ENCODE assay signal across 18 cellular contexts in genomic region chr11:17186932-17187692, GRCh38. TPM values are rescaled to one million over a fixed set of nuclear protein-coding genes. Genes with fewer than 3 reads are reported as not detected.
DNase-seq lines count a peak whose midpoint lies in the region; ATAC-seq and TF ChIP-seq lines count a peak whose summit lies in the region.
"Had no signal": no experiment of that assay in that cellular context is flagged by ENCODE, and none has a peak within 500 bp of the region (broad histone marks: within the 10 kb centered on the region; RNA-seq: fewer than 3 reads in every experiment).

No MANE protein-coding gene starts in this region.

- no peaks in the 10 kb centered on the region for H3F3A ChIP-seq in smooth muscle cell (ENCODE audit: low read depth)

- H3K4me2 ChIP-seq in smooth muscle cell, result peak overlapping the region; percentile 18
- H3K4me2 ChIP-seq: BLaER1 had no signal

- H3K36me3 ChIP-seq in endodermal cell (ENCODE audit: control insufficient read depth, insufficient read depth, low read length) (peaks cover 35% of the 10 kb centered on the region), smooth muscle cell (ENCODE audit: low read depth) (no peaks in the 10 kb centered on the region)

- TF ChIP-seq CTCF in endodermal cell (conservative IDR thresholded peaks at IDR 0.05) (no peak), smooth muscle cell (IDR thresholded peaks at IDR 0.05; ENCODE audit: borderline replicate concordance, insufficient read depth, poor library complexity, severe bottlenecking) (no peak)

- no peak for DNase-seq in activated T-cell treated with anti-CD3 and anti-CD28 coated beads, Interleukin-2, amount 50 U/mL, for 72 hours
- no peak for DNase-seq in activated T-cell treated with anti-CD3 and anti-CD28 coated beads, Interleukin-2, amount 50 U/mL, for 1 hour
- DNase-seq in OCI-M1 (lab: John Stamatoyannopoulos, UW) (peak; percentile 94), endodermal cell (no peak), smooth muscle cell (lab: John Stamatoyannopoulos, UW; ENCODE audit: unreplicated experiment) (no peak), NCI-H2196 (lab: John Stamatoyannopoulos, UW; ENCODE audit: unreplicated experiment) (no peak)
- DNase-seq: DMS153, EL, H7, KG1, NCI-H1105 treated with DMSO at 0.1 percent for 48 hours, NCI-H187, NCI-H774, SHP77 treated with DMSO at 0.1 percent for 48 hours had no signal

- H3K4me3 ChIP-seq in endodermal cell (ENCODE audit: low read length), result no peak overlapping the region
- no peak overlapping the region for H3K4me3 ChIP-seq in smooth muscle cell
- H3K4me3 ChIP-seq: BLaER1 had no signal

- peaks cover 2 to 5% of the 10 kb centered on the region in 2 donors for H3K36me3 Mint-ChIP-seq in activated T-cell treated with anti-CD3 and anti-CD28 coated beads, Interleukin-2, amount 50 U/mL, for 72 hours (ENCODE audit: insufficient read depth in 2 of 2)
- H3K36me3 Mint-ChIP-seq in endodermal cell (ENCODE audit: low read depth), result peaks cover 22% of the 10 kb centered on the region

- H3K4me1 ChIP-seq in endodermal cell (ENCODE audit: control insufficient read depth, insufficient read depth, low read length) (peaks cover 9% of the 10 kb centered on the region), smooth muscle cell (ENCODE audit: low read depth) (peaks cover 6% of the 10 kb centered on the region)
- H3K4me1 ChIP-seq: BLaER1 had no signal

- ATAC-seq in activated T-cell treated with anti-CD3 and anti-CD28 coated beads, Interleukin-2, amount 50 U/mL, for 72 hours (replicated peaks in 1 of 2), result no peak
- no peak for ATAC-seq in HG02588 (IDR thresholded peaks at IDR 0.05; ENCODE audit: unreplicated experiment)
- no peak for ATAC-seq in HG03378 (IDR thresholded peaks at IDR 0.05; ENCODE audit: unreplicated experiment)

- peaks cover 82% of the 10 kb centered on the region for H3K79me2 ChIP-seq in smooth muscle cell (ENCODE audit: low read depth)

- H3K27me3 Mint-ChIP-seq in activated T-cell treated with anti-CD3 and anti-CD28 coated beads, Interleukin-2, amount 50 U/mL, for 72 hours (ENCODE audit: low read depth), result no peaks in the 10 kb centered on the region
- no peaks in the 10 kb centered on the region for H3K27me3 Mint-ChIP-seq in endodermal cell (ENCODE audit: insufficient read depth)

- no peaks in the 10 kb centered on the region for H3K9me3 Mint-ChIP-seq in activated T-cell treated with anti-CD3 and anti-CD28 coated beads, Interleukin-2, amount 50 U/mL, for 72 hours
- H3K9me3 Mint-ChIP-seq in endodermal cell, result no peaks in the 10 kb centered on the region

- 96% methylated on average over 2 to 3 of the region's 3 CpGs for WGBS in endodermal cell (ENCODE audit: insufficient coverage in 1 of 2, insufficient read length in 1 of 2), 2 experiments
- WGBS in smooth muscle cell (ENCODE audit: low lambda C conversion rate), result 97% methylated on average over 3 of the region's 3 CpGs

- H3K27ac ChIP-seq in endodermal cell (ENCODE audit: low read depth, low read length) (no peak overlapping the region), smooth muscle cell (ENCODE audit: low read depth) (peak overlapping the region; percentile 53)
- H3K27ac ChIP-seq: 22Rv1, BLaER1 had no signal

- peak overlapping the region; percentile 74 for H3K27ac Mint-ChIP-seq in activated T-cell treated with anti-CD3 and anti-CD28 coated beads, Interleukin-2, amount 50 U/mL, for 72 hours
- H3K27ac Mint-ChIP-seq in endodermal cell, result peak overlapping the region; percentile 33

- no peaks in the 10 kb centered on the region for H3K9me3 ChIP-seq in endodermal cell (ENCODE audit: control insufficient read depth, low read length)
- H3K9me3 ChIP-seq in smooth muscle cell (replicated peaks; ENCODE audit: low read depth), result no peaks in the 10 kb centered on the region
- H3K9me3 ChIP-seq: BLaER1 had no signal

- H3K9ac ChIP-seq in endodermal cell (ENCODE audit: extremely low read depth, low read length, poor library complexity, severe bottlenecking), result no peak overlapping the region
- H3K9ac ChIP-seq in smooth muscle cell (ENCODE audit: low read depth), result no peak overlapping the region
- H3K9ac ChIP-seq: BLaER1 had no signal

- no peak overlapping the region for H3K4me3 Mint-ChIP-seq in activated T-cell treated with anti-CD3 and anti-CD28 coated beads, Interleukin-2, amount 50 U/mL, for 72 hours
- no peak overlapping the region for H3K4me3 Mint-ChIP-seq in endodermal cell

- no peak overlapping the region for H2AFZ ChIP-seq in smooth muscle cell (ENCODE audit: low read depth)

- peaks cover 7% of the 10 kb centered on the region for H3K4me1 Mint-ChIP-seq in activated T-cell treated with anti-CD3 and anti-CD28 coated beads, Interleukin-2, amount 50 U/mL, for 72 hours (ENCODE audit: low read depth)
- H3K4me1 Mint-ChIP-seq in endodermal cell, result peaks cover 14% of the 10 kb centered on the region

- no peaks in the 10 kb centered on the region for H3K27me3 ChIP-seq in endodermal cell (ENCODE audit: control insufficient read depth, insufficient read depth, low read length, poor library complexity, severe bottlenecking)
- H3K27me3 ChIP-seq in smooth muscle cell (ENCODE audit: low read depth), result no peaks in the 10 kb centered on the region
- H3K27me3 ChIP-seq: BLaER1 had no signal

- peaks cover 90% of the 10 kb centered on the region for H4K20me1 ChIP-seq in smooth muscle cell (ENCODE audit: low read depth)

RNA-seq across cellular contexts. Expression of gene PIK3C2A, which starts 20.7 kb away (rescaled TPM):
- total RNA-seq in activated T-cell treated with anti-CD3 and anti-CD28 coated beads, Interleukin-2, amount 50 U/mL, for 72 hours, result 10 to 100 TPM; 23.6 to 26.6 TPM
- total RNA-seq in endodermal cell, result 100 to 1,000 TPM; 108 to 109 TPM
- polyA plus RNA-seq in endodermal cell (2013, experiment 1 of 2), result 47.2 TPM
- polyA plus RNA-seq in endodermal cell (2013, experiment 2 of 2), result 51.9 TPM
- total RNA-seq in smooth muscle cell, result 50.6 and 58.8 TPM in 2 replicates
- polyA plus RNA-seq in smooth muscle cell, result 10.0 and 13.6 TPM in 2 replicates
